ENCODE assay signal across 11 cellular contexts in genomic region chr3:139151530-139151929, GRCh38.
"Had no signal": no experiment of that assay in that cellular context is flagged by ENCODE, and none has a peak within 500 bp of the region (broad histone marks: within the 10 kb centered on the region; RNA-seq: fewer than 3 reads in every experiment).

No MANE protein-coding gene starts in this region.

- H3K4me3 ChIP-seq: adrenal gland, ascending aorta, body of pancreas, breast epithelium, cardiac muscle cell had no signal

- H3K27ac ChIP-seq: adrenal gland, ascending aorta, body of pancreas, brain microvascular endothelial cell, breast epithelium, cardiac muscle cell had no signal

- H3K9me3 ChIP-seq: adrenal gland, breast epithelium had no signal

- H3K4me1 ChIP-seq: adrenal gland, ascending aorta, body of pancreas, breast epithelium had no signal

- ATAC-seq: activated naive CD4-positive, alpha-beta T cell treated with anti-CD3 and anti-CD28 coated beads, Interleukin-2, amount 50 U/mL, for 72 hours; activated naive CD8-positive, alpha-beta T cell treated with anti-CD3 and anti-CD28 coated beads, Interleukin-2, amount 50 U/mL, for 24 hours; activated T-cell treated with anti-CD3 and anti-CD28 coated beads, Interleukin-2, amount 50 U/mL, for 4 hours; activated T-cell treated with anti-CD3 and anti-CD28 coated beads, Interleukin-2, amount 50 U/mL, for 72 hours; activated T-helper 17 cell treated with anti-CD3 and anti-CD28 coated beads, Interleukin-2, amount 50 U/mL, for 72 hours; body of pancreas had no signal

- H3K36me3 ChIP-seq: adrenal gland, ascending aorta, brain microvascular endothelial cell, breast epithelium, cardiac muscle cell had no signal
